In the genomic region with DNA sequence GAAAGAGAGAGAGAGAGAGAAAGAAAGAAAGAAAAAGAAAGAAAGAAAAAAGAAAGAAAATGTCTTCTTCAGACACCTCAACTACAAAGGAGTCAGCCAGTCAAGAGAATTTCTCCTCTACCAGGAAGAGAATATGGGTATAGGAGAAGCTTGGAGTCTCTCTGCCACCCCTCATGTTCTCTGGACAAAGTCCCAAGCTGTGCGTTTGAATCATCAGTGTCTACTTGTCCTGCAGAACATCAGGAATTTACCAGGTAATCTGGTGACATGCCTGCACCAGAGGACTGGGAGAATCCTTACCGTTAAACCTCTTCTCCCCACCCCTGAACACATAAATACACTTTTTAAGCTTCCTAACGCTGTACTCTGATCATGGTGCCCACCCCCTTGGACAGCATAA, we compare ENCODE assay signal across 37 cellular contexts. TPM values are rescaled to one million over a fixed set of nuclear protein-coding genes. Genes with fewer than 3 reads are reported as not detected.
A peak's percentile ranks its signal among the peaks of the same experiment; 100 is the strongest.
DNase-seq lines count a peak whose midpoint lies in the region; ATAC-seq, FAIRE-seq and TF ChIP-seq lines count a peak whose summit lies in the region.
"Had no signal": no experiment of that assay in that cellular context is flagged by ENCODE, and none has a peak within 500 bp of the region (broad histone marks: within the 10 kb centered on the region; RNA-seq: fewer than 3 reads in every experiment).

No MANE protein-coding gene starts in this region.

- H3K4me3 Mint-ChIP-seq in H9: no peak overlapping the region
- no peak overlapping the region for H3K4me3 Mint-ChIP-seq in neural crest cell
- H3K4me3 Mint-ChIP-seq in activated CD4-positive, alpha-beta T cell treated with anti-CD3 and anti-CD28 coated beads for 36 hours: no peak overlapping the region
- H3K4me3 Mint-ChIP-seq: B cell; CD14-positive monocyte; CD4-positive, alpha-beta memory T cell; CD4-positive, alpha-beta T cell; CD4-positive, CD25-positive, alpha-beta regulatory T cell; CD8-positive, alpha-beta memory T cell; CD8-positive, alpha-beta T cell had no signal

- no peak overlapping the region for H2AK5ac ChIP-seq in H9 (ENCODE audit: insufficient read length, low read length)

- H3K36me3 Mint-ChIP-seq in H9 (ENCODE audit: insufficient read depth in 1 of 3, low read depth in 3 of 3) (peaks cover 0 to 9% (median 4%) of the 10 kb centered on the region in 3 experiments; a peak in 3 of 7 replicates), neural crest cell (ENCODE audit: low read depth) (no peaks in the 10 kb centered on the region)
- H3K36me3 Mint-ChIP-seq in activated CD4-positive, alpha-beta T cell treated with anti-CD3 and anti-CD28 coated beads for 36 hours (ENCODE audit: low read depth): no peaks in the 10 kb centered on the region
- H3K36me3 Mint-ChIP-seq: CD14-positive monocyte had no signal

- no peak overlapping the region for H4K5ac ChIP-seq in H9 (ENCODE audit: insufficient read length, low read depth, low read length)

- no peak for TF ChIP-seq EP300 in transverse colon (IDR thresholded peaks at IDR 0.05; ENCODE audit: low read depth)

- H3K79me1 ChIP-seq in H9 (ENCODE audit: insufficient read depth, low read depth, low read length, poor library complexity, severe bottlenecking): no peaks in the 10 kb centered on the region

- POLR2A ChIA-PET in activated CD4-positive, alpha-beta T cell treated with anti-CD3 and anti-CD28 coated beads for 36 hours (lab: Charles Lee): interaction anchor here (0.7 kb wide), 1 partner anchor 601 kb away, joined by 3 read pairs; no protein-coding TSS in a partner anchor

- H3K9ac ChIP-seq in H9 (ENCODE audit: extremely low read depth, insufficient read length, low read length): no peak overlapping the region
- H3K9ac ChIP-seq: BLaER1; BLaER1 treated with 17β-estradiol and CSF1 and Interleukin-3, amounts not matched to agents 10 nM and 100 nM had no signal

- no peak overlapping the region for H2BK120ac ChIP-seq in H9 (ENCODE audit: low read depth, low read length, poor library complexity, severe bottlenecking)

- H3K4me1 Mint-ChIP-seq in H9 (peaks cover 26 to 29% of the 10 kb centered on the region in 2 experiments), neural crest cell (peaks cover 9% of the 10 kb centered on the region)
- H3K4me1 Mint-ChIP-seq in activated CD4-positive, alpha-beta T cell treated with anti-CD3 and anti-CD28 coated beads for 36 hours: peaks cover 4% of the 10 kb centered on the region
- H3K4me1 Mint-ChIP-seq: CD14-positive monocyte had no signal

- H3K9me3 Mint-ChIP-seq in H9: no peaks in the 10 kb centered on the region; a peak in 1 of 5 replicates
- no peaks in the 10 kb centered on the region for H3K9me3 Mint-ChIP-seq in neural crest cell
- H3K9me3 Mint-ChIP-seq in activated CD4-positive, alpha-beta T cell treated with anti-CD3 and anti-CD28 coated beads for 36 hours (ENCODE audit: low read depth): no peaks in the 10 kb centered on the region
- H3K9me3 Mint-ChIP-seq: CD4-positive, alpha-beta memory T cell; CD4-positive, alpha-beta T cell; CD8-positive, alpha-beta memory T cell; CD8-positive, alpha-beta T cell had no signal

- H3K27me3 ChIP-seq in H9 (ENCODE audit: insufficient read depth, low read length) (no peaks in the 10 kb centered on the region), ascending aorta (no peaks in the 10 kb centered on the region), small intestine (ENCODE audit: control insufficient read depth in 2 of 2, insufficient read depth in 2 of 2, low read length in 2 of 2) (no peaks in the 10 kb centered on the region), transverse colon (no peaks in the 10 kb centered on the region)
- H3K27me3 ChIP-seq: BLaER1 treated with 17β-estradiol and CSF1 and Interleukin-3, amounts not matched to agents 10 nM and 100 nM had no signal

- no peak overlapping the region for H3K23ac ChIP-seq in H9 (ENCODE audit: insufficient read length, low read depth, low read length)

- no peak overlapping the region for H3T11ph ChIP-seq in H9 (ENCODE audit: low read length)

- H4K8ac ChIP-seq in H9 (replicated peaks; ENCODE audit: insufficient read length, low read depth, low read length): no peak overlapping the region

- H3K23me2 ChIP-seq in H9 (ENCODE audit: insufficient read length, low read depth, low read length, poor library complexity, severe bottlenecking): no peaks in the 10 kb centered on the region

- no peak overlapping the region for H3K4me3 ChIP-seq in ascending aorta
- H3K4me3 ChIP-seq in small intestine (ENCODE audit: low read depth in 1 of 2, low read length in 2 of 2): no peak overlapping the region
- H3K4me3 ChIP-seq in transverse colon: no peak overlapping the region
- H3K4me3 ChIP-seq: A549; BLaER1; BLaER1 treated with 17β-estradiol and CSF1 and Interleukin-3, amounts not matched to agents 10 nM and 100 nM had no signal

- no peak for FAIRE-seq in small intestine (lab: Jason Lieb, UNC)
- FAIRE-seq: A204.1, A549, D721Med had no signal

- H4K20me1 ChIP-seq in H9 (ENCODE audit: control insufficient read depth, insufficient read depth, insufficient read length): no peaks in the 10 kb centered on the region
- H4K20me1 ChIP-seq: BLaER1; BLaER1 treated with 17β-estradiol and CSF1 and Interleukin-3, amounts not matched to agents 10 nM and 100 nM had no signal

- no peak for TF ChIP-seq POLR2A in transverse colon (IDR thresholded peaks at IDR 0.05)

- H3K4ac ChIP-seq in H9 (ENCODE audit: low read depth, low read length): no peak overlapping the region

- no peak overlapping the region for H2BK5ac ChIP-seq in H9 (ENCODE audit: insufficient read length, low read length)

- no peak overlapping the region for H3K27ac ChIP-seq in H9 (ENCODE audit: insufficient read length, low read depth, low read length)
- H3K27ac ChIP-seq in ascending aorta: peak overlapping the region; percentile 11 to 62
- no peak overlapping the region for H3K27ac ChIP-seq in small intestine (ENCODE audit: low read depth in 1 of 2, low read length in 1 of 2)
- H3K27ac ChIP-seq in transverse colon: no peak overlapping the region
- H3K27ac ChIP-seq: 22Rv1; A549; BLaER1; BLaER1 treated with 17β-estradiol and CSF1 and Interleukin-3, amounts not matched to agents 10 nM and 100 nM; C4-2B had no signal

- no peak overlapping the region for H2AFZ ChIP-seq in H9 (ENCODE audit: low read length)

- no peak overlapping the region for H4K91ac ChIP-seq in H9 (ENCODE audit: insufficient read length, low read depth, low read length)

- intact Hi-C loops in ascending aorta (cut with DNase I) (no loop called here), transverse colon (cut with DNase I; ENCODE audit: low total_unique reads) (no loop called here)
- intact Hi-C loops in activated CD4-positive, alpha-beta T cell treated with anti-CD3 and anti-CD28 coated beads for 36 hours (cut with DNase I, micrococcal nuclease): no loop called here

- no peak overlapping the region for H3K14ac ChIP-seq in H9 (ENCODE audit: insufficient read depth, low read length)

- H3K4me1 ChIP-seq in H9 (ENCODE audit: insufficient read depth, low read length) (peaks cover 11% of the 10 kb centered on the region; the same call in 1 of the 2 replicates), ascending aorta (peaks cover 5 to 13% of the 10 kb centered on the region in 2 donors), small intestine (ENCODE audit: control insufficient read depth in 2 of 2, insufficient read depth in 1 of 2, low read depth in 1 of 2, low read length in 1 of 2) (peaks cover 0 to 3% of the 10 kb centered on the region in 2 donors), transverse colon (peaks cover 0 to 19% (median 10%) of the 10 kb centered on the region in 4 donors)
- H3K4me1 ChIP-seq: BE2C had no signal

- no peak overlapping the region for H2BK12ac ChIP-seq in H9 (ENCODE audit: insufficient read length, low read depth, low read length)

- H3K56ac ChIP-seq in H9 (ENCODE audit: insufficient read length, low read depth, low read length): peak overlapping the region; percentile 82

- no peak overlapping the region for H2BK20ac ChIP-seq in H9 (ENCODE audit: low read depth, low read length, poor library complexity, severe bottlenecking)

- CTCF ChIA-PET in activated CD4-positive, alpha-beta T cell treated with anti-CD3 and anti-CD28 coated beads for 36 hours (lab: Charles Lee): interaction anchor here (0.7 to 1.4 kb wide), 2 partner anchors 27 to 528 kb away, joined by 3 to 4 read pairs; no protein-coding TSS in a partner anchor

- H3K27ac Mint-ChIP-seq in H9 (peak overlapping the region in 1 of 3 experiments; percentile 24; a peak in 1 of 7 replicates), neural crest cell (ENCODE audit: unreplicated experiment) (peak overlapping the region; percentile 19)
- H3K27ac Mint-ChIP-seq in activated CD4-positive, alpha-beta T cell treated with anti-CD3 and anti-CD28 coated beads for 36 hours: no peak overlapping the region
- H3K27ac Mint-ChIP-seq: B cell; CD14-positive monocyte; CD4-positive, alpha-beta T cell; CD4-positive, CD25-positive, alpha-beta regulatory T cell; CD8-positive, alpha-beta memory T cell; CD8-positive, alpha-beta T cell had no signal

- H2BK15ac ChIP-seq in H9 (ENCODE audit: low read depth, low read length): no peak overlapping the region

- DNase-seq in H9 (no peak), ascending aorta (ENCODE audit: low spot score in 2 of 2) (no peak), neural crest cell (ENCODE audit: low read depth, low spot score) (no peak), small intestine (peak; percentile 53), transverse colon (no peak), RKO (ENCODE audit: low spot score) (no peak)
- no peak for DNase-seq in activated CD4-positive, alpha-beta T cell treated with anti-CD3 and anti-CD28 coated beads for 36 hours
- DNase-seq: 8988T; ACHN; AML-193; BE2C; C1 segment of cervical spinal cord; Caco-2; Calu3; CD4-positive, alpha-beta memory T cell; CD4-positive, alpha-beta T cell; CD4-positive, CD25-positive, alpha-beta regulatory T cell; CD8-positive, alpha-beta memory T cell; CD8-positive, alpha-beta T cell; COR-L47; DMS 273 treated with DMSO at 0.1 percent for 48 hours; DMS153; DMS53; DMS79; DMS79 treated with DMSO at 0.1 percent for 48 hours; DND-41; EL had no signal

- no peaks in the 10 kb centered on the region for H3K79me2 ChIP-seq in H9 (ENCODE audit: insufficient read depth, low read length)

- no peak overlapping the region for H3K18ac ChIP-seq in H9 (ENCODE audit: insufficient read length, low read depth, low read length)

- H3K4me2 ChIP-seq in H9 (ENCODE audit: insufficient read depth, insufficient read length, low read length): no peak overlapping the region
- H3K4me2 ChIP-seq: A549; BLaER1; BLaER1 treated with 17β-estradiol and CSF1 and Interleukin-3, amounts not matched to agents 10 nM and 100 nM had no signal

- H3K36me3 ChIP-seq in ascending aorta: no peaks in the 10 kb centered on the region
- no peaks in the 10 kb centered on the region for H3K36me3 ChIP-seq in small intestine (ENCODE audit: control insufficient read depth in 2 of 2, insufficient read depth in 2 of 2, low read length in 2 of 2)
- H3K36me3 ChIP-seq in transverse colon: no peaks in the 10 kb centered on the region
- H3K36me3 ChIP-seq: BE2C; BLaER1; BLaER1 treated with 17β-estradiol and CSF1 and Interleukin-3, amounts not matched to agents 10 nM and 100 nM had no signal

- no peak for ATAC-seq in HG03521 (IDR thresholded peaks at IDR 0.05; ENCODE audit: unreplicated experiment)
- ATAC-seq in activated CD4-positive, alpha-beta T cell treated with anti-CD3 and anti-CD28 coated beads for 36 hours: no peak
- ATAC-seq: A549; CD8-positive, alpha-beta T cell had no signal

- no peaks in the 10 kb centered on the region; the same call in 1 of the 2 replicates for H3K27me3 Mint-ChIP-seq in H9 (ENCODE audit: low read depth)
- peaks cover 1% of the 10 kb centered on the region for H3K27me3 Mint-ChIP-seq in neural crest cell (ENCODE audit: low read depth)
- no peaks in the 10 kb centered on the region for H3K27me3 Mint-ChIP-seq in activated CD4-positive, alpha-beta T cell treated with anti-CD3 and anti-CD28 coated beads for 36 hours
- H3K27me3 Mint-ChIP-seq: B cell; CD4-positive, alpha-beta memory T cell; CD4-positive, alpha-beta T cell; CD8-positive, alpha-beta memory T cell had no signal

- TF ChIP-seq CTCF in H9 (conservative IDR thresholded peaks at IDR 0.05): no peak
- no peak for TF ChIP-seq CTCF in ascending aorta (IDR thresholded peaks at IDR 0.05)
- TF ChIP-seq CTCF in neural crest cell (conservative IDR thresholded peaks at IDR 0.05): no peak
- no peak for TF ChIP-seq CTCF in transverse colon (IDR thresholded peaks at IDR 0.05)

- H3K9me3 ChIP-seq in H9 (ENCODE audit: control insufficient read depth, low read depth, low read length) (no peaks in the 10 kb centered on the region), ascending aorta (no peaks in the 10 kb centered on the region), small intestine (ENCODE audit: control insufficient read depth, low read depth) (no peaks in the 10 kb centered on the region), transverse colon (no peaks in the 10 kb centered on the region)
- H3K9me3 ChIP-seq: A549; BE2C; BLaER1; BLaER1 treated with 17β-estradiol and CSF1 and Interleukin-3, amounts not matched to agents 10 nM and 100 nM; Caco-2 had no signal

- in situ Hi-C loops in transverse colon (cut with MboI; ENCODE audit: low pct_ligation_motif_present in 1 of 4, low pct_unique_long_range_greater_than_20kb in 1 of 4, low sequenced_read_pairs in 3 of 4): loop anchor here in 1 of 4 donors (25.0 kb wide), 1 partner anchor 109 kb away; a partner anchor contains a TSS

- no CpG with 5 or more reads among the region's 3 CpGs for WGBS in H9 (ENCODE audit: extremely low coverage, insufficient read length, low lambda C conversion rate)
- 62 to 89% (median 77%) methylated on average over 3 of the region's 3 CpGs for WGBS in small intestine, 3 donors
- WGBS in transverse colon (ENCODE audit: low coverage in 1 of 2), 2 donors: 83 to 90% methylated on average over 2 to 3 of the region's 3 CpGs

RNA-seq across cellular contexts. Expression of a gene that starts 14.3 kb away (rescaled TPM):
- total RNA-seq in H9 (2021) (16.5 and 20.7 TPM in 2 replicates), ascending aorta (15.2 TPM), neural crest cell (8.3 and 9.0 TPM in 2 replicates), transverse colon (10 to 100 TPM in 3 of 4 donors, 1 to 10 TPM in 1; 2.2 to 37.0 (median 20.5) TPM)
- polyA plus RNA-seq in small intestine: 10 to 100 TPM; 13.0 to 39.4 (median 17.0) TPM
- 10 to 100 TPM; 11.3 TPM for total RNA-seq in activated CD4-positive, alpha-beta T cell treated with anti-CD3 and anti-CD28 coated beads for 36 hours

Comparison
In these comparisons a context has a peak if more than half of its experiments do, and no peak if none do; other contexts are left out.
1. H3K27ac ChIP-seq: peak in ascending aorta (2 of 2); none in H9 (single experiment), small intestine (0 of 2) and transverse colon (0 of 4).